In the genomic region with DNA sequence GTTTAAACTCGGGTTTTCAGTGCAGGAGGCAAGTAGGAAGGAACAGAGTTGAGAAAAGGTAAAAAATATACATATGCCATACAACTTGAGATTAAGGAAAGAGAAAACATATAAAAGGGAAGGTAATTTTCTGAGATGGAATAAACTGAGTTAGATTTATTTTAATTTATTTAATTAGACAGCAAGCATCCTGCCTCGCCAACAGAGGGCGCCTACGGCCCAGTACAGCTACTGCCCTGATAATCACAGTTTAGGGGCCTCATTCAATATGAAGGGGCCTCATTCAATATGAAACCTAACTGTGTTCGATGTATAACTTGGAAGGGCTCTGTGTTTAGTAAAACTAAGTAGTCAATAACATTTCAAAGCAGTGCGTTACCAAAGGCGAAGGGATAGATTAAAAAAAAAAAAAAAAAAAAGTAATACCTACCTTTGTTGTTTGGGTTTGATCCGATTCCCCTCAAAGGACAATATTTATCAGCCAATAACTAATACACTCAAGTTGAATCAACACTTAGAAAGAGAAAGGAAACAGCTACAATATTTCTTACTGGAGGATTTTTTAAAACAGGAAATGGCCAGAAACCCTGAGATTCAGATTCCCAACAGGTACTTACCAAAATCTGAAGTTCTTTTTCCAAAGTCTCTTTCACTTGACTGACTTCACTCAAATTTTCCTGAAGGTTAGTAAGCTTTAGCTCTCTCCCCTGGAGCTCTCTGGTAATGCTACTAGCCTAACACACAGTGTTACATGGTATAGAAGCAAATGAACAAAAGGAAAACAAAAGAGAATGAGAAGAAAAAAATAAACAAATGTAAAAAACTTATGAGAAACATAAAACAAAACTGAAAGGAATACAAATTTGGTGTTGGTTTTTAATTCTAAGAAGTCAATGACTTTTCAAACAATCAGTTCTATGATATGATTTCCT, we compare ENCODE assay signal across 9 cellular contexts.
DNase-seq lines count a peak whose midpoint lies in the region; ATAC-seq, FAIRE-seq and TF ChIP-seq lines count a peak whose summit lies in the region.
"Had no signal": no experiment of that assay in that cellular context is flagged by ENCODE, and none has a peak within 500 bp of the region (broad histone marks: within the 10 kb centered on the region; RNA-seq: fewer than 3 reads in every experiment).

No MANE protein-coding gene starts in this region.

- in situ Hi-C loops in HepG2 (cut with HindIII; ENCODE audit: extremely low pct_ligation_motif_present, low pct_unique_long_range_greater_than_20kb): no loop called here

- POLR2A ChIA-PET in SK-N-SH (lab: Yijun Ruan, JAX): interaction anchor here (0.6 kb wide), 1 partner anchor 88 kb away, joined by 3 read pairs; no protein-coding TSS in a partner anchor
- POLR2A ChIA-PET in HepG2 (lab: Yijun Ruan, JAX): interaction anchor here (0.7 kb wide), 1 partner anchor 31 kb away, joined by 3 read pairs; no protein-coding TSS in a partner anchor

- no peak overlapping the region for H3K9ac ChIP-seq in SK-N-SH
- H3K9ac ChIP-seq in HepG2 (ENCODE audit: insufficient read depth, low read depth, low read length): no peak overlapping the region

- no peaks in the 10 kb centered on the region for H4K20me1 ChIP-seq in SK-N-SH (ENCODE audit: insufficient read depth)
- H4K20me1 ChIP-seq in HepG2 (ENCODE audit: insufficient read depth, low read length): no peaks in the 10 kb centered on the region

- peaks cover 59 to 91% of the 10 kb centered on the region in 2 donors for H3K36me3 Mint-ChIP-seq in CD14-positive monocyte
- peaks cover 40% of the 10 kb centered on the region for H3K36me3 Mint-ChIP-seq in stimulated activated naive CD8-positive, alpha-beta T cell treated with anti-CD3 and anti-CD28 coated beads, Interleukin-15, Interleukin-2, amounts not matched to agents 100 ng/mL and 50 ng/mL, for 24 hours (ENCODE audit: low read depth)

- no peaks in the 10 kb centered on the region for H3K4me1 Mint-ChIP-seq in CD14-positive monocyte
- H3K4me1 Mint-ChIP-seq in stimulated activated naive CD8-positive, alpha-beta T cell treated with anti-CD3 and anti-CD28 coated beads, Interleukin-15, Interleukin-2, amounts not matched to agents 100 ng/mL and 50 ng/mL, for 24 hours (ENCODE audit: low read depth): peaks cover 10% of the 10 kb centered on the region

- no peak overlapping the region for H3K27ac ChIP-seq in SK-N-SH (ENCODE audit: low read depth in 2 of 2, low read length in 1 of 2)
- H3K27ac ChIP-seq in HepG2 (ENCODE audit: extremely low read length, insufficient read depth, low read length): no peak overlapping the region
- H3K27ac ChIP-seq: neutrophil had no signal

- intact Hi-C loops in CD14-positive monocyte (cut with micrococcal nuclease): no loop called here
- intact Hi-C loops in HepG2 (cut with micrococcal nuclease; ENCODE audit: unreplicated experiment): loop anchor here (5.0 kb wide), 1 partner anchor 136 kb away; no protein-coding TSS in a partner anchor

- H3K36me3 ChIP-seq in SK-N-SH (replicated peaks in 1 of 2; ENCODE audit: control insufficient read depth in 1 of 2, insufficient read depth in 2 of 2, low read length in 1 of 2) (peaks cover 33 to 60% of the 10 kb centered on the region in 2 experiments), HepG2 (replicated peaks in 1 of 2; ENCODE audit: control insufficient read depth in 1 of 2, insufficient read depth in 2 of 2, low read length in 2 of 2) (peaks cover 9 to 30% of the 10 kb centered on the region in 2 experiments)

- H3K9me3 ChIP-seq in SK-N-SH (no peaks in the 10 kb centered on the region), HepG2 (ENCODE audit: low read length) (no peaks in the 10 kb centered on the region)
- H3K9me3 ChIP-seq: neutrophil had no signal

- H3K27me3 ChIP-seq in SK-N-SH (ENCODE audit: insufficient read depth): no peaks in the 10 kb centered on the region
- no peaks in the 10 kb centered on the region for H3K27me3 ChIP-seq in HepG2 (ENCODE audit: control insufficient read depth in 1 of 2, insufficient read depth in 2 of 2, low read length in 2 of 2)
- H3K27me3 ChIP-seq: neutrophil had no signal

- no peak overlapping the region for H2AFZ ChIP-seq in SK-N-SH (ENCODE audit: low read depth)
- H2AFZ ChIP-seq in HepG2 (ENCODE audit: low read length): no peak overlapping the region

- FAIRE-seq in HepG2 (lab: Jason Lieb, UNC): no peak

- 88% methylated on average over 8 of the region's 8 CpGs for WGBS in SK-N-SH (ENCODE audit: low lambda C conversion rate)
- WGBS in HepG2 (ENCODE audit: low lambda C conversion rate): 65% methylated on average over 8 of the region's 8 CpGs

- peak; percentile 49 for TF ChIP-seq RAD21 in SK-N-SH (IDR thresholded peaks at IDR 0.05; ENCODE audit: low read length)
- TF ChIP-seq RAD21 in HepG2 (CRISPR knock-in tag; IDR thresholded peaks at IDR 0.05): peak; percentile 50; the same call in 1 of the 2 replicates

- no peaks in the 10 kb centered on the region for H3K9me2 ChIP-seq in SK-N-SH

- BruUV-seq in HepG2 (replicated peaks; lab: Mats Ljungman, UMichigan): TSS peak; percentile 51

- peaks cover 9% of the 10 kb centered on the region for H3F3A ChIP-seq in SK-N-SH (replicated peaks; ENCODE audit: insufficient read depth)

- ATAC-seq in HepG2 (peak; percentile 60), HG03565 (IDR thresholded peaks at IDR 0.05; ENCODE audit: unreplicated experiment) (no peak)

- CTCF ChIA-PET in SK-N-SH (lab: Yijun Ruan, JAX): interaction anchor here (0.8 to 7.9 kb wide), 6 partner anchors 12 to 135 kb away, joined by 3 to 50 read pairs (median 4); no protein-coding TSS in a partner anchor
- CTCF ChIA-PET in HepG2 (lab: Yijun Ruan, JAX; ENCODE audit: low intra/inter-chr PET ratio, low total read pairs): interaction anchor here (1.7 to 2.1 kb wide), 2 partner anchors 20 to 135 kb away, joined by 13 to 15 read pairs; no protein-coding TSS in a partner anchor

- H3K4me3 Mint-ChIP-seq in CD14-positive monocyte: no peak overlapping the region
- H3K4me3 Mint-ChIP-seq in stimulated activated naive CD8-positive, alpha-beta T cell treated with anti-CD3 and anti-CD28 coated beads, Interleukin-15, Interleukin-2, amounts not matched to agents 100 ng/mL and 50 ng/mL, for 24 hours: no peak overlapping the region

- TF ChIP-seq POLR2A in HepG2 (IDR thresholded peaks at IDR 0.05; ENCODE audit: insufficient read depth in 1 of 2, low read depth in 2 of 2, low read length in 2 of 2): no peak

- peaks cover 0 to 1% (median 0%) of the 10 kb centered on the region in 7 donors for H3K9me3 Mint-ChIP-seq in CD14-positive monocyte
- no peaks in the 10 kb centered on the region for H3K9me3 Mint-ChIP-seq in stimulated activated naive CD8-positive, alpha-beta T cell treated with anti-CD3 and anti-CD28 coated beads, Interleukin-15, Interleukin-2, amounts not matched to agents 100 ng/mL and 50 ng/mL, for 24 hours

- H3K4me2 ChIP-seq in SK-N-SH (no peak overlapping the region), HepG2 (ENCODE audit: low read depth, low read length) (no peak overlapping the region)

- H3K4me1 ChIP-seq in SK-N-SH (ENCODE audit: control insufficient read depth in 1 of 2, insufficient read depth in 2 of 2, low read depth in 1 of 2, low read length in 1 of 2) (no peaks in the 10 kb centered on the region), HepG2 (ENCODE audit: insufficient read depth, low read length) (peaks cover 10% of the 10 kb centered on the region)

- peaks cover 0 to 4% (median 2%) of the 10 kb centered on the region in 3 donors for H3K27me3 Mint-ChIP-seq in CD14-positive monocyte (ENCODE audit: low read depth in 3 of 3)
- no peaks in the 10 kb centered on the region for H3K27me3 Mint-ChIP-seq in stimulated activated naive CD8-positive, alpha-beta T cell treated with anti-CD3 and anti-CD28 coated beads, Interleukin-15, Interleukin-2, amounts not matched to agents 100 ng/mL and 50 ng/mL, for 24 hours

- TF ChIP-seq EP300 in SK-N-SH (IDR thresholded peaks at IDR 0.05; ENCODE audit: borderline replicate concordance in 1 of 2, low read depth in 1 of 2, low read length in 1 of 2) (no peak), HepG2 (IDR thresholded peaks at IDR 0.05; ENCODE audit: low read depth in 2 of 2, low read length in 2 of 2) (no peak), HepG2 (CRISPR knock-in tag; IDR thresholded peaks at IDR 0.05; ENCODE audit: borderline replicate concordance) (no peak)

- no peak overlapping the region for H3K4me3 ChIP-seq in HFF-Myc (replicated peaks; ENCODE audit: low read depth, low read length)
- H3K4me3 ChIP-seq in SK-N-SH (ENCODE audit: low read depth in 2 of 2, low read length in 1 of 2): no peak overlapping the region
- no peak overlapping the region for H3K4me3 ChIP-seq in HepG2 (replicated peaks in 1 of 3; ENCODE audit: insufficient read depth in 1 of 3, low read depth in 2 of 3, low read length in 3 of 3)

- peak overlapping the region in 1 of 7 donors; percentile 82 for H3K27ac Mint-ChIP-seq in CD14-positive monocyte
- peak overlapping the region; percentile 57 for H3K27ac Mint-ChIP-seq in stimulated activated naive CD8-positive, alpha-beta T cell treated with anti-CD3 and anti-CD28 coated beads, Interleukin-15, Interleukin-2, amounts not matched to agents 100 ng/mL and 50 ng/mL, for 24 hours

- DNase-seq in CD14-positive monocyte (ENCODE audit: low spot score): no peak
- DNase-seq in HFF-Myc (ENCODE audit: extremely low read depth, low read depth): no peak
- DNase-seq in SK-N-SH: peak; percentile 24
- DNase-seq in amniotic epithelial cell (ENCODE audit: low read depth): peak; percentile 29
- peak; percentile 23 for DNase-seq in HepG2 (ENCODE audit: low spot score)
- DNase-seq in occipital lobe (lab: John Stamatoyannopoulos, UW): no peak

- H3K79me2 ChIP-seq in SK-N-SH (ENCODE audit: insufficient read depth) (no peaks in the 10 kb centered on the region; the same call in 1 of the 2 replicates), HepG2 (ENCODE audit: insufficient read depth, low read length) (no peaks in the 10 kb centered on the region)

- TF ChIP-seq CTCF in CD14-positive monocyte (IDR thresholded peaks at IDR 0.05) (peak; percentile 66), HFF-Myc (IDR thresholded peaks at IDR 0.05; ENCODE audit: low read depth, low read length, missing control alignments) (peak; percentile 84), SK-N-SH (IDR thresholded peaks at IDR 0.05) (peak; percentile 73), HepG2 (CRISPR knock-in tag; IDR thresholded peaks at IDR 0.05) (peak; percentile 62)

TF ChIP-seq in SK-N-SH, 30 proteins besides CTCF, POLR2A, EP300 and RAD21:
- TF ChIP-seq SMC3 (IDR thresholded peaks at IDR 0.05; ENCODE audit: low read depth, low read length) (0 out of 2 replicates have a peak, but pooled peaks have one; percentile 10), TAF1 (IDR thresholded peaks at IDR 0.05; ENCODE audit: borderline replicate concordance, low read depth, low read length) (no peak)

TF ChIP-seq in HepG2, 621 proteins besides CTCF, POLR2A, EP300 and RAD21 (continues in another document):
- no peak for TF ChIP-seq FOSL2 (CRISPR knock-in tag; IDR thresholded peaks at IDR 0.05)
- peak; percentile 24 for TF ChIP-seq XRCC5 (optimal IDR thresholded peaks at IDR 0.05; ENCODE audit: low read length)

Comparison
In these comparisons a context has a peak if more than half of its experiments do, and no peak if none do; other contexts are left out.
1. DNase-seq: peak in SK-N-SH (single experiment), amniotic epithelial cell (single experiment) and HepG2 (single experiment); none in CD14-positive monocyte (single experiment), HFF-Myc (single experiment) and occipital lobe (single experiment).
2. Peak in every context shown above with its lines, with median percentiles within 50 percentile points of each other: CTCF ChIP-seq.